Comparison of ENCODE assay signal across 27 cellular contexts in genomic region chr10:130203626-130204025, GRCh38.
"Had no signal": no experiment of that assay in that cellular context is flagged by ENCODE, and none has a peak within 500 bp of the region (broad histone marks: within the 10 kb centered on the region; RNA-seq: fewer than 3 reads in every experiment).

No MANE protein-coding gene starts in this region.

- H3K27me3 Mint-ChIP-seq: activated CD4-positive, alpha-beta memory T cell treated with anti-CD3 and anti-CD28 coated beads for 36 hours; activated CD4-positive, alpha-beta T cell treated with anti-CD3 and anti-CD28 coated beads for 36 hours; activated CD4-positive, alpha-beta T cell treated with anti-CD3 and anti-CD28 coated beads, Interleukin-2, amount 10 ng/mL, durations not matched to agents 24 days and 14 days; activated naive CD8-positive, alpha-beta T cell treated with anti-CD3 and anti-CD28 coated beads, Interleukin-2, amount 10 ng/mL, durations not matched to agents 7 days and 5 days; activated T-cell treated with anti-CD3 and anti-CD28 coated beads, Interleukin-2, amount 50 U/mL, for 24 hours; central memory CD8-positive, alpha-beta T cell; T-cell had no signal

- DNase-seq: activated CD4-positive, alpha-beta memory T cell treated with anti-CD3 and anti-CD28 coated beads for 36 hours; activated CD4-positive, alpha-beta T cell treated with anti-CD3 and anti-CD28 coated beads for 36 hours; activated CD4-positive, alpha-beta T cell treated with anti-CD3 and anti-CD28 coated beads, Interleukin-2, amount 10 ng/mL, durations not matched to agents 24 days and 14 days; activated CD4-positive, CD25-positive, alpha-beta regulatory T cell; activated CD4-positive, CD25-positive, alpha-beta regulatory T cell treated with anti-CD3 and anti-CD28 coated beads, Interleukin-2, amount 50 U/mL, for 72 hours; activated CD8-positive, alpha-beta memory T cell treated with anti-CD3 and anti-CD28 coated beads, Interleukin-2, amount 50 U/mL, for 48 hours; activated gamma-delta T cell; activated naive CD4-positive, alpha-beta T cell; activated naive CD4-positive, alpha-beta T cell treated with anti-CD3 and anti-CD28 coated beads, Interleukin-2, amount 10 ng/mL, durations not matched to agents 7 days and 5 days; activated naive CD8-positive, alpha-beta T cell treated with anti-CD3 and anti-CD28 coated beads, Interleukin-2, amount 10 ng/mL, durations not matched to agents 7 days and 5 days; activated T-cell treated with anti-CD3 and anti-CD28 coated beads for 4 hours; activated T-cell treated with anti-CD3 and anti-CD28 coated beads, Interleukin-2, amount 50 U/mL, for 24 hours; activated T-cell treated with anti-CD3 and anti-CD28 coated beads, Interleukin-2, amount 50 U/mL, for 72 hours; brain microvascular endothelial cell; dorsolateral prefrontal cortex; effector memory CD4-positive, alpha-beta T cell; endodermal cell; foreskin fibroblast; SW 1271; T-cell; T1000 had no signal

- H3K36me3 ChIP-seq: brain microvascular endothelial cell had no signal

- H3K36me3 Mint-ChIP-seq: activated CD4-positive, alpha-beta memory T cell treated with anti-CD3 and anti-CD28 coated beads for 36 hours; activated naive CD4-positive, alpha-beta T cell treated with anti-CD3 and anti-CD28 coated beads, Interleukin-2, amount 10 ng/mL, durations not matched to agents 7 days and 5 days; activated naive CD4-positive, alpha-beta T cell treated with anti-CD3 and anti-CD28 coated beads, Interleukin-2, amount 50 U/mL, for 72 hours; activated naive CD8-positive, alpha-beta T cell treated with anti-CD3 and anti-CD28 coated beads, Interleukin-2, amount 10 ng/mL, durations not matched to agents 7 days and 5 days; T-cell had no signal

- H3K27ac Mint-ChIP-seq: activated CD4-positive, alpha-beta memory T cell treated with anti-CD3 and anti-CD28 coated beads for 36 hours; activated CD4-positive, alpha-beta T cell treated with anti-CD3 and anti-CD28 coated beads for 36 hours; activated CD4-positive, alpha-beta T cell treated with anti-CD3 and anti-CD28 coated beads, Interleukin-2, amount 10 ng/mL, durations not matched to agents 24 days and 14 days; activated naive CD4-positive, alpha-beta T cell treated with anti-CD3 and anti-CD28 coated beads, Interleukin-2, amount 10 ng/mL, durations not matched to agents 7 days and 5 days; activated naive CD4-positive, alpha-beta T cell treated with anti-CD3 and anti-CD28 coated beads, Interleukin-2, amount 50 U/mL, for 72 hours; activated naive CD8-positive, alpha-beta T cell treated with anti-CD3 and anti-CD28 coated beads, Interleukin-2, amount 10 ng/mL, durations not matched to agents 7 days and 5 days; activated T-cell treated with anti-CD3 and anti-CD28 coated beads, Interleukin-2, amount 50 U/mL, for 24 hours; activated T-cell treated with anti-CD3 and anti-CD28 coated beads, Interleukin-2, amount 50 U/mL, for 72 hours; dendritic cell treated with granulocyte-macrophage colony-stimulating factor and Interleukin-4, amounts not matched to agents 40 ng/mL and 50 ng/mL, for 4 days; endodermal cell; T-cell; T-helper 1 cell treated with Interleukin-12 subunit alpha and Interleukin-12 subunit beta and Interleukin-4 antibody, amounts not matched to agents 30 μg/mL and 1 μg/mL, for 36 hours had no signal

- H3K27ac ChIP-seq: brain microvascular endothelial cell, coronary artery, dorsolateral prefrontal cortex had no signal

- H3K9me3 Mint-ChIP-seq: activated CD4-positive, alpha-beta memory T cell treated with anti-CD3 and anti-CD28 coated beads for 36 hours; activated CD4-positive, alpha-beta T cell treated with anti-CD3 and anti-CD28 coated beads, Interleukin-2, amount 10 ng/mL, durations not matched to agents 24 days and 14 days; activated naive CD4-positive, alpha-beta T cell treated with anti-CD3 and anti-CD28 coated beads, Interleukin-2, amount 10 ng/mL, durations not matched to agents 7 days and 5 days; activated naive CD4-positive, alpha-beta T cell treated with anti-CD3 and anti-CD28 coated beads, Interleukin-2, amount 50 U/mL, for 72 hours; activated naive CD8-positive, alpha-beta T cell treated with anti-CD3 and anti-CD28 coated beads, Interleukin-2, amount 10 ng/mL, durations not matched to agents 7 days and 5 days; activated T-cell treated with anti-CD3 and anti-CD28 coated beads, Interleukin-2, amount 50 U/mL, for 24 hours; activated T-cell treated with anti-CD3 and anti-CD28 coated beads, Interleukin-2, amount 50 U/mL, for 72 hours; central memory CD8-positive, alpha-beta T cell; dendritic cell treated with granulocyte-macrophage colony-stimulating factor and Interleukin-4, amounts not matched to agents 40 ng/mL and 50 ng/mL, for 4 days; endodermal cell; T-cell; T-helper 1 cell treated with Interleukin-12 subunit alpha and Interleukin-12 subunit beta and Interleukin-4 antibody, amounts not matched to agents 30 μg/mL and 1 μg/mL, for 36 hours had no signal

- H3K4me3 ChIP-seq: coronary artery, dorsolateral prefrontal cortex had no signal

- H3K27me3 ChIP-seq: brain microvascular endothelial cell, dorsolateral prefrontal cortex had no signal

- ATAC-seq: activated CD4-positive, alpha-beta T cell treated with anti-CD3 and anti-CD28 coated beads for 36 hours; activated naive CD4-positive, alpha-beta T cell treated with anti-CD3 and anti-CD28 coated beads, Interleukin-2, amount 50 U/mL, for 72 hours; activated T-cell treated with anti-CD3 and anti-CD28 coated beads, Interleukin-2, amount 50 U/mL, for 72 hours; esophagus mucosa; T-cell had no signal

- H3K4me1 Mint-ChIP-seq: activated CD4-positive, alpha-beta T cell treated with anti-CD3 and anti-CD28 coated beads for 36 hours; activated CD4-positive, alpha-beta T cell treated with anti-CD3 and anti-CD28 coated beads, Interleukin-2, amount 10 ng/mL, durations not matched to agents 24 days and 14 days; activated naive CD4-positive, alpha-beta T cell treated with anti-CD3 and anti-CD28 coated beads, Interleukin-2, amount 10 ng/mL, durations not matched to agents 7 days and 5 days; activated naive CD8-positive, alpha-beta T cell treated with anti-CD3 and anti-CD28 coated beads, Interleukin-2, amount 10 ng/mL, durations not matched to agents 7 days and 5 days; central memory CD8-positive, alpha-beta T cell; endodermal cell; T-cell had no signal

- H3K4me3 Mint-ChIP-seq: activated CD4-positive, alpha-beta memory T cell treated with anti-CD3 and anti-CD28 coated beads for 36 hours; activated CD4-positive, alpha-beta T cell treated with anti-CD3 and anti-CD28 coated beads for 36 hours; activated CD4-positive, alpha-beta T cell treated with anti-CD3 and anti-CD28 coated beads, Interleukin-2, amount 10 ng/mL, durations not matched to agents 24 days and 14 days; activated naive CD4-positive, alpha-beta T cell treated with anti-CD3 and anti-CD28 coated beads, Interleukin-2, amount 10 ng/mL, durations not matched to agents 7 days and 5 days; activated naive CD8-positive, alpha-beta T cell treated with anti-CD3 and anti-CD28 coated beads, Interleukin-2, amount 10 ng/mL, durations not matched to agents 7 days and 5 days; activated T-cell treated with anti-CD3 and anti-CD28 coated beads, Interleukin-2, amount 50 U/mL, for 24 hours; activated T-cell treated with anti-CD3 and anti-CD28 coated beads, Interleukin-2, amount 50 U/mL, for 72 hours; central memory CD8-positive, alpha-beta T cell; dendritic cell treated with granulocyte-macrophage colony-stimulating factor and Interleukin-4, amounts not matched to agents 40 ng/mL and 50 ng/mL, for 4 days; endodermal cell; T-cell; T-helper 1 cell treated with Interleukin-12 subunit alpha and Interleukin-12 subunit beta and Interleukin-4 antibody, amounts not matched to agents 30 μg/mL and 1 μg/mL, for 36 hours had no signal
